In the genomic region with DNA sequence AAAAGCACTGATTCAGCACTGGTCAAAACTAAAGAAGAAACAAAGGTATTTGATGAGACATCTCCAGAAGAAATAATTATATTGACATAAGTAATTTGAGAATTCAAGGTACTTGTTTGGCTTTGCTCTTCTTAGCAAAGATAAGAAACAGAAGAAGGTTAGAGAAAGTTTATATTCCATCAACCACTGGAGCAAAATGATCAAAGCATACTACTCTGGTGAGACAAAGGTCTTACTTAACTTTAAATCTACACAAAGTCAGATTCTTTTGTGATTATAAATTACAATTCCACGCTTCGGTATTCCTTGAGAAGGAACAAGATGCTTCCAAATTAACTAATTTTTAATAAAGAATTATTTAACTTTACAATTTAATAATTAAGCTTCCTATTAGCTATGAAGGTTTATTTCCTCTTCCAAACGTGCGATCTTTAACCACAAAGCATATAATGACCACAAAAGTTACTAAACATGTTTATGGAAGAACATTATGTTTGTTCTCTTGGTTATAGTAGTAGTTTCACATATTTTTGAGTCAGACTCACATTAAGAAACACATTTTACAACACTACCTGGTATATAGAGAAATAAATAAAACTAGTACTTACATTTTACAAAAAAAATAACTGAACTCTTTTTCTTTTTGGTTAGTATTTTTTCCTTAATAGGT, we compare ENCODE assay signal across 1 cellular context.
TF ChIP-seq lines count a peak whose summit lies in the region.

No MANE protein-coding gene starts in this region.

TF ChIP-seq in A549, 52 proteins besides CTCF, POLR2A, EP300 and RAD21 (continued from another document):
- TF ChIP-seq, protein P1, sequence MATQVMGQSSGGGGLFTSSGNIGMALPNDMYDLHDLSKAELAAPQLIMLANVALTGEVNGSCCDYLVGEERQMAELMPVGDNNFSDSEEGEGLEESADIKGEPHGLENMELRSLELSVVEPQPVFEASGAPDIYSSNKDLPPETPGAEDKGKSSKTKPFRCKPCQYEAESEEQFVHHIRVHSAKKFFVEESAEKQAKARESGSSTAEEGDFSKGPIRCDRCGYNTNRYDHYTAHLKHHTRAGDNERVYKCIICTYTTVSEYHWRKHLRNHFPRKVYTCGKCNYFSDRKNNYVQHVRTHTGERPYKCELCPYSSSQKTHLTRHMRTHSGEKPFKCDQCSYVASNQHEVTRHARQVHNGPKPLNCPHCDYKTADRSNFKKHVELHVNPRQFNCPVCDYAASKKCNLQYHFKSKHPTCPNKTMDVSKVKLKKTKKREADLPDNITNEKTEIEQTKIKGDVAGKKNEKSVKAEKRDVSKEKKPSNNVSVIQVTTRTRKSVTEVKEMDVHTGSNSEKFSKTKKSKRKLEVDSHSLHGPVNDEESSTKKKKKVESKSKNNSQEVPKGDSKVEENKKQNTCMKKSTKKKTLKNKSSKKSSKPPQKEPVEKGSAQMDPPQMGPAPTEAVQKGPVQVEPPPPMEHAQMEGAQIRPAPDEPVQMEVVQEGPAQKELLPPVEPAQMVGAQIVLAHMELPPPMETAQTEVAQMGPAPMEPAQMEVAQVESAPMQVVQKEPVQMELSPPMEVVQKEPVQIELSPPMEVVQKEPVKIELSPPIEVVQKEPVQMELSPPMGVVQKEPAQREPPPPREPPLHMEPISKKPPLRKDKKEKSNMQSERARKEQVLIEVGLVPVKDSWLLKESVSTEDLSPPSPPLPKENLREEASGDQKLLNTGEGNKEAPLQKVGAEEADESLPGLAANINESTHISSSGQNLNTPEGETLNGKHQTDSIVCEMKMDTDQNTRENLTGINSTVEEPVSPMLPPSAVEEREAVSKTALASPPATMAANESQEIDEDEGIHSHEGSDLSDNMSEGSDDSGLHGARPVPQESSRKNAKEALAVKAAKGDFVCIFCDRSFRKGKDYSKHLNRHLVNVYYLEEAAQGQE (IDR thresholded peaks at IDR 0.05) = no peak
- TF ChIP-seq RARB (CRISPR knock-in tag; IDR thresholded peaks at IDR 0.05) = no peak
- TF ChIP-seq MAFK (IDR thresholded peaks at IDR 0.05; ENCODE audit: partially characterized antibody) = no peak
- TF ChIP-seq, protein P2, sequence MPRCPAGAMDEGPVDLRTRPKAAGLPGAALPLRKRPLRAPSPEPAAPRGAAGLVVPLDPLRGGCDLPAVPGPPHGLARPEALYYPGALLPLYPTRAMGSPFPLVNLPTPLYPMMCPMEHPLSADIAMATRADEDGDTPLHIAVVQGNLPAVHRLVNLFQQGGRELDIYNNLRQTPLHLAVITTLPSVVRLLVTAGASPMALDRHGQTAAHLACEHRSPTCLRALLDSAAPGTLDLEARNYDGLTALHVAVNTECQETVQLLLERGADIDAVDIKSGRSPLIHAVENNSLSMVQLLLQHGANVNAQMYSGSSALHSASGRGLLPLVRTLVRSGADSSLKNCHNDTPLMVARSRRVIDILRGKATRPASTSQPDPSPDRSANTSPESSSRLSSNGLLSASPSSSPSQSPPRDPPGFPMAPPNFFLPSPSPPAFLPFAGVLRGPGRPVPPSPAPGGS (IDR thresholded peaks at IDR 0.05) = no peak
- no peak for TF ChIP-seq CEBPB (IDR thresholded peaks at IDR 0.05)
- TF ChIP-seq TFCP2L1 (CRISPR knock-in tag; IDR thresholded peaks at IDR 0.05) = no peak
- TF ChIP-seq HOXB13 (CRISPR knock-in tag; IDR thresholded peaks at IDR 0.05; ENCODE audit: low read depth) = no peak
- no peak for TF ChIP-seq FOSL2 (IDR thresholded peaks at IDR 0.05)
- TF ChIP-seq FOSL2 (CRISPR knock-in tag; IDR thresholded peaks at IDR 0.05) = no peak
- no peak for TF ChIP-seq CHD2 (IDR thresholded peaks at IDR 0.05; ENCODE audit: low read length, partially characterized antibody)
- TF ChIP-seq, protein P3, sequence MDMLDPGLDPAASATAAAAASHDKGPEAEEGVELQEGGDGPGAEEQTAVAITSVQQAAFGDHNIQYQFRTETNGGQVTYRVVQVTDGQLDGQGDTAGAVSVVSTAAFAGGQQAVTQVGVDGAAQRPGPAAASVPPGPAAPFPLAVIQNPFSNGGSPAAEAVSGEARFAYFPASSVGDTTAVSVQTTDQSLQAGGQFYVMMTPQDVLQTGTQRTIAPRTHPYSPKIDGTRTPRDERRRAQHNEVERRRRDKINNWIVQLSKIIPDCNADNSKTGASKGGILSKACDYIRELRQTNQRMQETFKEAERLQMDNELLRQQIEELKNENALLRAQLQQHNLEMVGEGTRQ (IDR thresholded peaks at IDR 0.05) = no peak
- TF ChIP-seq HOXA7 (CRISPR knock-in tag; IDR thresholded peaks at IDR 0.05) = no peak
- no peak for TF ChIP-seq CBX2 (IDR thresholded peaks at IDR 0.05; ENCODE audit: borderline replicate concordance, low read depth)
